Comparison of ENCODE assay signal across 8 cellular contexts in the genomic region with DNA sequence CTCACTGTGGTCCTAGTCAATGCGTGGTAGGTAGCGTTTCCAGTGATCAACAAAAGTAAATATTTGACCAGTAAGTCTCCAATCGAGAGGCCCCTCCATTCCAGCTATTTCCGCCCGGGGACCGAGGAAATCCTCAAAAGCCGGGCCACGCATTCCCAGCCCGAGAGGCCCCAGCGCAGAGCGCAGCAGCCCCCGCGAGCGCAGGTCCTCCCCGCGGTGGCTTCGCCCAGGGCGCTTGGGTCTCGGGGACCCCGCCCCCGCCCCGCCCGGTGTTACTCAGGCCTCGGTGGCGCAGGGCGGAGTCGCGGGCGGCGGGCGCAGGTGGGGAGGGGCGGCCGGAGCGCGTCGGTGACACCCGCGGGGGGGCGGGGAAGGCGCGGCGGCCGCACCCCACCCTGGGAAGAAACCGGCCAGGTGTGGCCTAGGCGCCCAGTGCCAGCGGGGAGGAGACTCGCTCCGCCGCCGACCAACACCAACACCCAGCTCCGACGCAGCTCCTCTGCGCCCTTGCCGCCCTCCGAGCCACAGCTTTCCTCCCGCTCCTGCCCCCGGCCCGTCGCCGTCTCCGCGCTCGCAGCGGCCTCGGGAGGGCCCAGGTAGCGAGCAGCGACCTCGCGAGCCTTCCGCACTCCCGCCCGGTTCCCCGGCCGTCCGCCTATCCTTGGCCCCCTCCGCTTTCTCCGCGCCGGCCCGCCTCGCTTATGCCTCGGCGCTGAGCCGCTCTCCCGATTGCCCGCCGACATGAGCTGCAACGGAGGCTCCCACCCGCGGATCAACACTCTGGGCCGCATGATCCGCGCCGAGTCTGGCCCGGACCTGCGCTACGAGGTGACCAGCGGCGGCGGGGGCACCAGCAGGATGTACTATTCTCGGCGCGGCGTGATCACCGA. TPM values are rescaled to one million over a fixed set of nuclear protein-coding genes. Genes with fewer than 3 reads are reported as not detected.
DNase-seq lines count a peak whose midpoint lies in the region; ATAC-seq, FAIRE-seq and TF ChIP-seq lines count a peak whose summit lies in the region.

TSS of gene DSP (plus strand) at position 497 of the 890 bp plus-strand sequence. CDS start at position 742, 245 bp downstream.

- 2% methylated on average over 44 to 74 of the region's 105 CpGs for WGBS in GM23248 (ENCODE audit: low coverage in 1 of 2, low lambda C conversion rate in 2 of 2, missing lambda C conversion rate in 2 of 2), 2 experiments

- H3K36me3 ChIP-seq in GM23248 (ENCODE audit: low read depth) (no peaks in the 10 kb centered on the region), PC-3 (ENCODE audit: low read depth, low read length) (no peaks in the 10 kb centered on the region), bronchial epithelial cell (ENCODE audit: control insufficient read depth, insufficient read depth, low read length) (peaks cover 12% of the 10 kb centered on the region)

- peak within 1 kb of the TSS; percentile 71 for H2AFZ ChIP-seq in GM23248
- H2AFZ ChIP-seq in PC-3 (ENCODE audit: low read length) = peak within 1 kb of the TSS; percentile 85

- H3K4me1 ChIP-seq in GM23248 (ENCODE audit: insufficient read depth) (peaks cover 28% of the 10 kb centered on the region), PC-3 (ENCODE audit: insufficient read depth, low read length) (peaks cover 27% of the 10 kb centered on the region)

- H4K20me1 ChIP-seq in GM23248 (ENCODE audit: insufficient read depth) (no peaks in the 10 kb centered on the region), PC-3 (ENCODE audit: low read length) (peaks cover 30% of the 10 kb centered on the region)

- H3K9me3 ChIP-seq in GM23248 (ENCODE audit: low read depth) (no peaks in the 10 kb centered on the region), PC-3 (ENCODE audit: low read length) (no peaks in the 10 kb centered on the region)

- TSS peak; percentile 67 for BruUV-seq in PC-3 (replicated peaks; lab: Mats Ljungman, UMichigan)

- H3K4me3 ChIP-seq in GM23248 (peak within 1 kb of the TSS; percentile 80), PC-3 (ENCODE audit: low read length) (peak within 1 kb of the TSS; percentile 95), bronchial epithelial cell (ENCODE audit: low read depth, low read length) (peak within 1 kb of the TSS; percentile 98)

- ATAC-seq in PC-3 = peak; percentile 72
- no peak for ATAC-seq in GM18520 (IDR thresholded peaks at IDR 0.05; ENCODE audit: unreplicated experiment)

- H3F3A ChIP-seq in GM23248 (ENCODE audit: insufficient read depth) (peaks cover 39% of the 10 kb centered on the region), PC-3 (ENCODE audit: low read length, unreplicated experiment) (no peaks in the 10 kb centered on the region)

- no peaks in the 10 kb centered on the region for H3K27me3 ChIP-seq in GM23248 (replicated peaks; ENCODE audit: insufficient read depth)
- no peaks in the 10 kb centered on the region for H3K27me3 ChIP-seq in PC-3 (ENCODE audit: low read length)
- H3K27me3 ChIP-seq in bronchial epithelial cell (ENCODE audit: control insufficient read depth, insufficient read depth, low read length) = no peaks in the 10 kb centered on the region

- no peak for FAIRE-seq in bronchial epithelial cell (lab: Jason Lieb, UNC)

- peak within 1 kb of the TSS; percentile 92 for H3K4me2 ChIP-seq in GM23248 (ENCODE audit: unreplicated experiment)
- peak within 1 kb of the TSS; percentile 91 for H3K4me2 ChIP-seq in PC-3 (ENCODE audit: low read length)

- CTCF ChIA-PET in PC-3 (lab: Charles Lee) = no interaction called here

- H3K27ac ChIP-seq in GM23248 (peak within 1 kb of the TSS; percentile 82), PC-3 (ENCODE audit: low read length) (peak within 1 kb of the TSS; percentile 74)

- H3K9ac ChIP-seq in GM23248 (peak within 1 kb of the TSS; percentile 93), PC-3 (ENCODE audit: low read length) (peak within 1 kb of the TSS; percentile 95)

- DNase-seq in ACHN (peak; percentile 37), GM23248 (peak; percentile 83), PC-3 (peak; percentile 86), bronchial epithelial cell (ENCODE audit: low read depth) (peak; percentile 70), kidney tubule cell (ENCODE audit: low spot score) (peak; percentile 93), superior temporal gyrus (ENCODE audit: extremely low spot score) (no peak)
- DNase-seq in stimulated activated CD4-positive, alpha-beta T cell treated with anti-CD3 and anti-CD28 coated beads, Interleukin-4, amount 100 ng/mL, for 4 hours = peak; percentile 22 to 28

- no peaks in the 10 kb centered on the region for H3K9me2 ChIP-seq in GM23248 (ENCODE audit: insufficient read depth)
- H3K9me2 ChIP-seq in PC-3 (replicated peaks; ENCODE audit: low read length) = no peaks in the 10 kb centered on the region

- H3K79me2 ChIP-seq in GM23248 (ENCODE audit: insufficient read depth) = peaks cover 46% of the 10 kb centered on the region
- H3K79me2 ChIP-seq in PC-3 (ENCODE audit: low read length) = peaks cover 48% of the 10 kb centered on the region

- POLR2A ChIA-PET in PC-3 (lab: Charles Lee; ENCODE audit: unreplicated experiment) = interaction anchor here (0.7 to 1.1 kb wide), 2 partner anchors 18 to 36 kb away, joined by 3 to 27 read pairs; no protein-coding TSS in a partner anchor

- intact Hi-C loops in PC-3 (cut with micrococcal nuclease) = loop anchor here (1.0 to 5.0 kb wide), 5 partner anchors 34 to 228 kb away; partner anchors contain the start of genes CAGE1, RIOK1, SNRNP48 and SSR1

- TF ChIP-seq CTCF in PC-3 (conservative IDR thresholded peaks at IDR 0.05; ENCODE audit: low read depth, low read length) (no peak), bronchial epithelial cell (IDR thresholded peaks at IDR 0.05; ENCODE audit: insufficient read depth, low read length, severe bottlenecking) (no peak)

- in situ Hi-C loops in ACHN (cut with HindIII; ENCODE audit: low pct_ligation_motif_present, low pct_unique_long_range_greater_than_20kb, low sequenced_read_pairs) = no loop called here
- in situ Hi-C loops in GM23248 (cut with MboI) = no loop called here

RNA-seq across cellular contexts. Expression of gene DSP, which starts in this region (rescaled TPM):
- total RNA-seq in GM23248 (2014; rRNA removed; shearing (Covaris generic)) = 108 and 110 TPM in 2 replicates
- polyA plus RNA-seq in GM23248 (2016; fragmentation: Nextera tagmentation; extraction: Ambion mirVana) = 76.4 and 78.1 TPM in 2 replicates
- total RNA-seq in PC-3 (2014; rRNA removed) (54.7 and 71.6 TPM in 2 replicates), bronchial epithelial cell (394 and 699 TPM in 2 replicates)
